25 cellular contexts compared by ENCODE assay signal in genomic region chr6:84066536-84066935, GRCh38. TPM values are rescaled to one million over a fixed set of nuclear protein-coding genes. Genes with fewer than 3 reads are reported as not detected.
DNase-seq lines count a peak whose midpoint lies in the region; TF ChIP-seq lines count a peak whose summit lies in the region.
"Had no signal": no experiment of that assay in that cellular context is flagged by ENCODE, and none has a peak within 500 bp of the region (broad histone marks: within the 10 kb centered on the region; RNA-seq: fewer than 3 reads in every experiment).

No MANE protein-coding gene starts in this region.

- no peak overlapping the region for H2BK12ac ChIP-seq in mesenchymal stem cell (ENCODE audit: low read length in 2 of 2)

- H3K36me3 Mint-ChIP-seq in chondrocyte (ENCODE audit: low read depth) = peaks cover 28% of the 10 kb centered on the region
- H3K36me3 Mint-ChIP-seq: CD4-positive, CD25-positive, alpha-beta regulatory T cell had no signal

- H3K4me2 ChIP-seq in mesenchymal stem cell (ENCODE audit: low read length, poor library complexity, severe bottlenecking) (no peak overlapping the region), smooth muscle cell (peak overlapping the region; percentile 55)
- H3K4me2 ChIP-seq: BLaER1, PC-9 had no signal

- H2AK5ac ChIP-seq in mesenchymal stem cell (ENCODE audit: low read length, severe bottlenecking) = no peak overlapping the region

- no peak overlapping the region for H2BK15ac ChIP-seq in mesenchymal stem cell (ENCODE audit: low read depth, poor library complexity, severe bottlenecking)

- no peaks in the 10 kb centered on the region for H3K79me2 ChIP-seq in smooth muscle cell (ENCODE audit: low read depth)

- no peak overlapping the region for H3K23ac ChIP-seq in mesenchymal stem cell (ENCODE audit: low read length in 2 of 2)

- no peak overlapping the region for H3K4me3 ChIP-seq in mesenchymal stem cell (ENCODE audit: insufficient read depth in 1 of 2, low read depth in 1 of 2, low read length in 2 of 2)
- H3K4me3 ChIP-seq in smooth muscle cell = no peak overlapping the region
- H3K4me3 ChIP-seq in esophagus muscularis mucosa = no peak overlapping the region
- H3K4me3 ChIP-seq: BLaER1, HAP-1, K562, MG63, PC-9 had no signal

- DNase-seq in NCI-H226 (peak; percentile 80), chondrocyte (ENCODE audit: low spot score) (no peak), mesenchymal stem cell (no peak), smooth muscle cell (lab: John Stamatoyannopoulos, UW; ENCODE audit: unreplicated experiment) (no peak), hepatic stellate cell (ENCODE audit: low spot score) (no peak), esophagus muscularis mucosa (ENCODE audit: extremely low spot score) (no peak), NCI-H2171 treated with DMSO at 0.1 percent for 48 hours (lab: John Stamatoyannopoulos, UW) (no peak)
- DNase-seq: CD4-positive, CD25-positive, alpha-beta regulatory T cell; GOT3; NCI-H146; NCI-H1930; NCI-H2107; NCI-H446 treated with DMSO at 0.1 percent for 48 hours; NCI-H526; NCI-H82; PC-9; Right ventricle myocardium superior; RPMI8226 had no signal

- H3K9ac ChIP-seq in mesenchymal stem cell (ENCODE audit: low read length) = peak overlapping the region; percentile 71
- peak overlapping the region; percentile 45 for H3K9ac ChIP-seq in smooth muscle cell (ENCODE audit: low read depth)
- H3K9ac ChIP-seq: BLaER1 had no signal

- no peak overlapping the region for H3K18ac ChIP-seq in mesenchymal stem cell (ENCODE audit: low read depth in 1 of 2, low read length in 2 of 2)

- H3K27ac Mint-ChIP-seq in chondrocyte (ENCODE audit: unreplicated experiment) = peak overlapping the region; percentile 84
- H3K27ac Mint-ChIP-seq: CD4-positive, CD25-positive, alpha-beta regulatory T cell; HFFc6 had no signal

- no peak overlapping the region for H2AFZ ChIP-seq in mesenchymal stem cell (ENCODE audit: low read depth, low read length)
- H2AFZ ChIP-seq in smooth muscle cell (ENCODE audit: low read depth) = no peak overlapping the region
- H2AFZ ChIP-seq: PC-9 had no signal

- TF ChIP-seq CTCF in chondrocyte (IDR thresholded peaks at IDR 0.05) = no peak
- TF ChIP-seq CTCF in smooth muscle cell (IDR thresholded peaks at IDR 0.05; ENCODE audit: borderline replicate concordance, insufficient read depth, poor library complexity, severe bottlenecking) = no peak
- TF ChIP-seq CTCF in esophagus muscularis mucosa (IDR thresholded peaks at IDR 0.05) = no peak

- TF ChIP-seq EP300 in esophagus muscularis mucosa (IDR thresholded peaks at IDR 0.05) = no peak

- no peak overlapping the region for H2BK5ac ChIP-seq in mesenchymal stem cell (ENCODE audit: low read depth, low read length, poor library complexity, severe bottlenecking)

- 100% methylated on average over 1 of the region's 3 CpGs for WGBS in mesenchymal stem cell
- 60% methylated on average over 3 of the region's 3 CpGs for WGBS in smooth muscle cell (ENCODE audit: low lambda C conversion rate)
- 92% methylated on average over 3 of the region's 3 CpGs for WGBS in esophagus muscularis mucosa

- H3K4me1 Mint-ChIP-seq in chondrocyte (ENCODE audit: low read depth) = peaks cover 22% of the 10 kb centered on the region
- H3K4me1 Mint-ChIP-seq: CD4-positive, CD25-positive, alpha-beta regulatory T cell had no signal

- H3K36me3 ChIP-seq in mesenchymal stem cell (ENCODE audit: control insufficient read depth in 1 of 2, insufficient read depth in 2 of 2, low read depth in 1 of 2, low read length in 2 of 2) = no peaks in the 10 kb centered on the region
- H3K36me3 ChIP-seq in smooth muscle cell (ENCODE audit: low read depth) = no peaks in the 10 kb centered on the region
- no peaks in the 10 kb centered on the region for H3K36me3 ChIP-seq in esophagus muscularis mucosa
- H3K36me3 ChIP-seq: BLaER1, HAP-1, MG63 had no signal

- no peaks in the 10 kb centered on the region for H3K79me1 ChIP-seq in mesenchymal stem cell (replicated peaks; ENCODE audit: low read length, poor library complexity, severe bottlenecking)

- H4K91ac ChIP-seq in mesenchymal stem cell (ENCODE audit: low read length) = no peak overlapping the region

- H3K14ac ChIP-seq in mesenchymal stem cell (ENCODE audit: low read length in 2 of 2) = no peak overlapping the region

- H3K27ac ChIP-seq in mesenchymal stem cell (ENCODE audit: low read length, poor library complexity, severe bottlenecking) (no peak overlapping the region), smooth muscle cell (ENCODE audit: low read depth) (peak overlapping the region; percentile 92), esophagus muscularis mucosa (replicated peaks in 1 of 4) (no peak overlapping the region)
- H3K27ac ChIP-seq: BLaER1, PC-9 had no signal

- no peak overlapping the region for H3K4ac ChIP-seq in mesenchymal stem cell (ENCODE audit: low read depth in 1 of 2, low read length in 2 of 2)

- no peak overlapping the region for H4K8ac ChIP-seq in mesenchymal stem cell (ENCODE audit: low read length)

- TF ChIP-seq POLR2A in esophagus muscularis mucosa (IDR thresholded peaks at IDR 0.05; ENCODE audit: low read depth) = no peak

- intact Hi-C loops in esophagus muscularis mucosa (cut with DNase I) = no loop called here

- no peaks in the 10 kb centered on the region for H3K27me3 Mint-ChIP-seq in chondrocyte (ENCODE audit: low read depth)

- no peak overlapping the region for H2BK120ac ChIP-seq in mesenchymal stem cell (ENCODE audit: low read depth, low read length)

- H3K27me3 ChIP-seq in mesenchymal stem cell (ENCODE audit: control insufficient read depth in 1 of 2, insufficient read depth in 1 of 2, low read length in 2 of 2) (no peaks in the 10 kb centered on the region), smooth muscle cell (ENCODE audit: low read depth) (no peaks in the 10 kb centered on the region), esophagus muscularis mucosa (no peaks in the 10 kb centered on the region)
- H3K27me3 ChIP-seq: BLaER1, MG63 had no signal

- H3F3A ChIP-seq in smooth muscle cell (ENCODE audit: low read depth) = peaks cover 13% of the 10 kb centered on the region

- H3K4me1 ChIP-seq in mesenchymal stem cell (ENCODE audit: control insufficient read depth, insufficient read depth, low read depth, low read length) (no peaks in the 10 kb centered on the region), smooth muscle cell (ENCODE audit: low read depth) (peaks cover 12% of the 10 kb centered on the region), esophagus muscularis mucosa (no peaks in the 10 kb centered on the region)
- H3K4me1 ChIP-seq: BLaER1 had no signal

- no peaks in the 10 kb centered on the region for H4K20me1 ChIP-seq in smooth muscle cell (ENCODE audit: low read depth)
- H4K20me1 ChIP-seq: BLaER1 had no signal

- H3K9me3 Mint-ChIP-seq in chondrocyte (ENCODE audit: low read depth) = peaks cover 17% of the 10 kb centered on the region

- H3K9me3 ChIP-seq in mesenchymal stem cell (ENCODE audit: control insufficient read depth, low read length) (no peaks in the 10 kb centered on the region), smooth muscle cell (replicated peaks; ENCODE audit: low read depth) (no peaks in the 10 kb centered on the region), esophagus muscularis mucosa (peaks cover 0 to 4% (median 0%) of the 10 kb centered on the region in 4 donors)
- H3K9me3 ChIP-seq: BLaER1, HAP-1, MG63 had no signal

- H3K4me3 Mint-ChIP-seq in chondrocyte (ENCODE audit: unreplicated experiment) = no peak overlapping the region
- H3K4me3 Mint-ChIP-seq: CD4-positive, CD25-positive, alpha-beta regulatory T cell; HFFc6 had no signal

RNA-seq across cellular contexts. Expression of gene MRAP2, which starts 33.0 kb away (rescaled TPM):
- total RNA-seq in chondrocyte (17.6 to 47.0 TPM (median 19.5 TPM) in 3 replicates), smooth muscle cell (16.7 and 20.5 TPM in 2 replicates), esophagus muscularis mucosa (under 1 TPM in 3 of 4 donors, not detected in 1; 0.11 to 0.32 (median 0.17) TPM)
- polyA plus RNA-seq in mesenchymal stem cell (2013, experiment 1 of 2) = not detected
- not detected for polyA plus RNA-seq in mesenchymal stem cell (2013, experiment 2 of 2)
- polyA plus RNA-seq in smooth muscle cell = 14.0 and 15.0 TPM in 2 replicates
- total RNA-seq: CD4-positive, CD25-positive, alpha-beta regulatory T cell; G401; PC-9 had no signal
- polyA plus RNA-seq: AG04450; CD4-positive, CD25-positive, alpha-beta regulatory T cell had no signal

Comparison
In these comparisons a context has a peak if more than half of its experiments do, and no peak if none do; other contexts are left out.
1. RNA of gene MRAP2, which starts 33.0 kb away (total RNA-seq): 16.7 to 20.5 TPM in smooth muscle cell and 17.6 to 47.0 TPM in chondrocyte; 0.11 to 0.32 TPM in esophagus muscularis mucosa; every median in the first group is over 10 times any median in the second.